In genomic region chr18:60980422-60981005, GRCh38 we compare ENCODE assay signal across 28 cellular contexts.
"Had no signal": no experiment of that assay in that cellular context is flagged by ENCODE, and none has a peak within 500 bp of the region (broad histone marks: within the 10 kb centered on the region; RNA-seq: fewer than 3 reads in every experiment).

No MANE protein-coding gene starts in this region.

- H3K4me3 ChIP-seq: adrenal gland, breast epithelium, Peyer's patch, SJCRH30 had no signal

- H3K9ac ChIP-seq: SK-N-SH had no signal

- H3K4me2 ChIP-seq: SK-N-SH had no signal

- DNase-seq: activated CD4-positive, alpha-beta memory T cell treated with anti-CD3 and anti-CD28 coated beads, Interleukin-2, amount 10 ng/mL, durations not matched to agents 7 days and 5 days; activated CD4-positive, alpha-beta T cell treated with anti-CD3 and anti-CD28 coated beads for 36 hours; activated CD4-positive, alpha-beta T cell treated with anti-CD3 and anti-CD28 coated beads, Interleukin-2, amount 50 U/mL, for 1 hour; activated gamma-delta T cell treated with Interleukin-2 at 50 U/mL for 16 hours; activated naive CD4-positive, alpha-beta T cell treated with anti-CD3 and anti-CD28 coated beads, Interleukin-2, amount 50 U/mL, for 16 hours; activated naive CD8-positive, alpha-beta T cell treated with anti-CD3 and anti-CD28 coated beads, Interleukin-2, amount 10 ng/mL, durations not matched to agents 7 days and 5 days; activated T-cell treated with anti-CD3 and anti-CD28 coated beads, Interleukin-2, amount 50 U/mL, for 72 hours; adrenal gland; aorta; caudate nucleus; MM.1S; NCI-H1105; NCI-H1436; NCI-H1694 treated with DMSO at 0.1 percent for 48 hours; NCI-H2029 treated with DMSO at 0.1 percent for 48 hours; NCI-H2171; NCI-H226; NCI-H526; NCI-H774; NK-92 treated with Interleukin-12 subunit alpha and Interleukin-12 subunit beta, amount 100 ng/mL, for 24 hours; Peyer's patch; Right ventricle myocardium superior; SJCRH30; SK-N-SH; T-helper 1 cell had no signal

- H3K9me3 ChIP-seq: adrenal gland, breast epithelium, Peyer's patch, SJCRH30, SK-N-SH had no signal

- H3K27ac ChIP-seq: adrenal gland, breast epithelium, Peyer's patch, RWPE1, SJCRH30, VCaP had no signal

- H3K4me1 ChIP-seq: breast epithelium, Peyer's patch, SJCRH30 had no signal

- H3K27me3 ChIP-seq: adrenal gland, breast epithelium, Peyer's patch, SJCRH30 had no signal

- H3K36me3 ChIP-seq: adrenal gland, breast epithelium, Peyer's patch, SJCRH30 had no signal
